1 cellular context compared by ENCODE assay signal in the genomic region with DNA sequence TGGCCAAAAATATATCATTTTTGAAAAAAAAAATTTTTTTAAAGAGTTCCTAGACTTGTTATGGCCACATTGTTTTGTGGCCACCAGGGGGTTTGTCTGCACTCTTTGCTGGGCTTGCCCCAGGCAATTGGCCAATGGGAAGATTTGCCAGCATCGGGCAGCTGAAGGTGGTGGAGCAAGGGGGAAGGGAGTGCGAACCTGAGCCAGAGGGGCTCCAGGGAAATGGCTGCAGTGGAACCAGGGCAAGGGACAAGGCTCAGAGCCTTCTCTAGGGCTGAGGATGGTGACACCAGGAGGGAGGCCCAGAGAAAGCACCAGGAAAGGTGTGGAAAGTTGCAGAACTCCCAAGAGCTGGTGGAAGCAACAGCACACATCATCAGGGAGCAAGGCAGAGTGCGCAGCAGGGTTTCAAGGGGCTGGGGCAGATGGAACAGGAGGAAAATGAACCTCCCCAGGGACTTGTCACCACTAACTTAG.
TF ChIP-seq lines count a peak whose summit lies in the region.

No MANE protein-coding gene starts in this region.

TF ChIP-seq in GM23338, 12 proteins besides CTCF, POLR2A, EP300 and RAD21 (continued from another document):
- TF ChIP-seq, protein P1, sequence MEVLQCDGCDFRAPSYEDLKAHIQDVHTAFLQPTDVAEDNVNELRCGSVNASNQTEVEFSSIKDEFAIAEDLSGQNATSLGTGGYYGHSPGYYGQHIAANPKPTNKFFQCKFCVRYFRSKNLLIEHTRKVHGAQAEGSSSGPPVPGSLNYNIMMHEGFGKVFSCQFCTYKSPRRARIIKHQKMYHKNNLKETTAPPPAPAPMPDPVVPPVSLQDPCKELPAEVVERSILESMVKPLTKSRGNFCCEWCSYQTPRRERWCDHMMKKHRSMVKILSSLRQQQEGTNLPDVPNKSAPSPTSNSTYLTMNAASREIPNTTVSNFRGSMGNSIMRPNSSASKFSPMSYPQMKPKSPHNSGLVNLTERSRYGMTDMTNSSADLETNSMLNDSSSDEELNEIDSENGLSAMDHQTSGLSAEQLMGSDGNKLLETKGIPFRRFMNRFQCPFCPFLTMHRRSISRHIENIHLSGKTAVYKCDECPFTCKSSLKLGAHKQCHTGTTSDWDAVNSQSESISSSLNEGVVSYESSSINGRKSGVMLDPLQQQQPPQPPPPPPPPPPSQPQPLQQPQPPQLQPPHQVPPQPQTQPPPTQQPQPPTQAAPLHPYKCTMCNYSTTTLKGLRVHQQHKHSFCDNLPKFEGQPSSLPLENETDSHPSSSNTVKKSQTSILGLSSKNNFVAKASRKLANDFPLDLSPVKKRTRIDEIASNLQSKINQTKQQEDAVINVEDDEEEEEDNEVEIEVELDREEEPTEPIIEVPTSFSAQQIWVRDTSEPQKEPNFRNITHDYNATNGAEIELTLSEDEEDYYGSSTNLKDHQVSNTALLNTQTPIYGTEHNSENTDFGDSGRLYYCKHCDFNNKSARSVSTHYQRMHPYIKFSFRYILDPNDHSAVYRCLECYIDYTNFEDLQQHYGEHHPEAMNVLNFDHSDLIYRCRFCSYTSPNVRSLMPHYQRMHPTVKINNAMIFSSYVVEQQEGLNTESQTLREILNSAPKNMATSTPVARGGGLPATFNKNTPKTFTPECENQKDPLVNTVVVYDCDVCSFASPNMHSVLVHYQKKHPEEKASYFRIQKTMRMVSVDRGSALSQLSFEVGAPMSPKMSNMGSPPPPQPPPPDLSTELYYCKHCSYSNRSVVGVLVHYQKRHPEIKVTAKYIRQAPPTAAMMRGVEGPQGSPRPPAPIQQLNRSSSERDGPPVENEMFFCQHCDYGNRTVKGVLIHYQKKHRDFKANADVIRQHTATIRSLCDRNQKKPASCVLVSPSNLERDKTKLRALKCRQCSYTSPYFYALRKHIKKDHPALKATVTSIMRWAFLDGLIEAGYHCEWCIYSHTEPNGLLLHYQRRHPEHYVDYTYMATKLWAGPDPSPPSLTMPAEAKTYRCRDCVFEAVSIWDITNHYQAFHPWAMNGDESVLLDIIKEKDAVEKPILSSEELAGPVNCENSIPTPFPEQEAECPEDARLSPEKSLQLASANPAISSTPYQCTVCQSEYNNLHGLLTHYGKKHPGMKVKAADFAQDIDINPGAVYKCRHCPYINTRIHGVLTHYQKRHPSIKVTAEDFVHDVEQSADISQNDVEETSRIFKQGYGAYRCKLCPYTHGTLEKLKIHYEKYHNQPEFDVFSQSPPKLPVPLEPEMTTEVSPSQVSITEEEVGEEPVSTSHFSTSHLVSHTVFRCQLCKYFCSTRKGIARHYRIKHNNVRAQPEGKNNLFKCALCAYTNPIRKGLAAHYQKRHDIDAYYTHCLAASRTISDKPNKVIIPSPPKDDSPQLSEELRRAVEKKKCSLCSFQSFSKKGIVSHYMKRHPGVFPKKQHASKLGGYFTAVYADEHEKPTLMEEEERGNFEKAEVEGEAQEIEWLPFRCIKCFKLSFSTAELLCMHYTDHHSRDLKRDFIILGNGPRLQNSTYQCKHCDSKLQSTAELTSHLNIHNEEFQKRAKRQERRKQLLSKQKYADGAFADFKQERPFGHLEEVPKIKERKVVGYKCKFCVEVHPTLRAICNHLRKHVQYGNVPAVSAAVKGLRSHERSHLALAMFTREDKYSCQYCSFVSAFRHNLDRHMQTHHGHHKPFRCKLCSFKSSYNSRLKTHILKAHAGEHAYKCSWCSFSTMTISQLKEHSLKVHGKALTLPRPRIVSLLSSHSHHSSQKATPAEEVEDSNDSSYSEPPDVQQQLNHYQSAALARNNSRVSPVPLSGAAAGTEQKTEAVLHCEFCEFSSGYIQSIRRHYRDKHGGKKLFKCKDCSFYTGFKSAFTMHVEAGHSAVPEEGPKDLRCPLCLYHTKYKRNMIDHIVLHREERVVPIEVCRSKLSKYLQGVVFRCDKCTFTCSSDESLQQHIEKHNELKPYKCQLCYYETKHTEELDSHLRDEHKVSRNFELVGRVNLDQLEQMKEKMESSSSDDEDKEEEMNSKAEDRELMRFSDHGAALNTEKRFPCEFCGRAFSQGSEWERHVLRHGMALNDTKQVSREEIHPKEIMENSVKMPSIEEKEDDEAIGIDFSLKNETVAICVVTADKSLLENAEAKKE (CRISPR knock-in tag; IDR thresholded peaks at IDR 0.05) = no peak
- TF ChIP-seq ZNF331 (CRISPR knock-in tag; IDR thresholded peaks at IDR 0.05; ENCODE audit: low read depth) = no peak
- TF ChIP-seq JUNB (IDR thresholded peaks at IDR 0.05; ENCODE audit: unreplicated experiment) = no peak
